ENCODE assay signal across 16 cellular contexts in the genomic region with DNA sequence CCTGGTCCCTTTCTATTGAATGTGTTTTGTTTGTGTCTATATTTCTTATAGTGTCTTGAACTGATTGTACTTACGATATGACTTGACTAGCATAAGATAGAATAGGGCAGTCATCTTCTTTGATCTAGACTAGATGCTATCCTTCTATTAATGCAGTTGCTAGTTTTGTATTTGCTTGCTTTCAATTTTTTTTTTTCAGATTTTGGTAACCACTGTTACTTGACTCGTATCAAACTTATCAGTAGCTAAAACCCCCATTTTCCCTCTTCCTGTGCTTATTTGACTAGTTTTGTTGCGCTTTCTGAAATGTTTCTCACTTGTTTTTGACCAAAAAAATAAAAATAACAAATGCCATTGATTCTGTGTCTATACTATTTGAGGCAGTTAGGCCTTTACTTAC.
"Had no signal": no experiment of that assay in that cellular context is flagged by ENCODE, and none has a peak within 500 bp of the region (broad histone marks: within the 10 kb centered on the region; RNA-seq: fewer than 3 reads in every experiment).

No MANE protein-coding gene starts in this region.

- H3K27ac ChIP-seq: esophagus squamous epithelium, gastroesophageal sphincter, stomach had no signal

- H3K27me3 ChIP-seq: esophagus squamous epithelium, gastroesophageal sphincter, stomach had no signal

- H3K4me3 ChIP-seq: esophagus squamous epithelium, gastroesophageal sphincter, stomach had no signal

- H3K9me3 ChIP-seq: esophagus squamous epithelium, gastroesophageal sphincter, stomach had no signal

- H3K36me3 ChIP-seq: esophagus squamous epithelium, gastroesophageal sphincter, stomach had no signal

- ATAC-seq: gastroesophageal sphincter; left lobe of liver; naive thymus-derived CD4-positive, alpha-beta T cell; sciatic nerve had no signal

- DNase-seq: dermis blood vessel endothelial cell; esophagus squamous epithelium; foreskin fibroblast; glutamatergic neuron; islet precursor cell; mammary epithelial cell; naive thymus-derived CD4-positive, alpha-beta T cell; posterior cingulate gyrus; stimulated activated CD4-positive, alpha-beta T cell treated with anti-CD3 and anti-CD28 coated beads, Interleukin-2, amount 100 ng/mL, for 24 hours; stimulated activated CD4-positive, alpha-beta T cell treated with anti-CD3 and anti-CD28 coated beads, Interleukin-4, amount 100 ng/mL, for 4 hours; stimulated activated naive CD4-positive, alpha-beta T cell; stomach; trophoblast cell had no signal
